Comparison of ENCODE assay signal across 3 cellular contexts in genomic region chr4:166140951-166141350, GRCh38.
"Had no signal": no experiment of that assay in that cellular context is flagged by ENCODE, and none has a peak within 500 bp of the region (broad histone marks: within the 10 kb centered on the region; RNA-seq: fewer than 3 reads in every experiment).

No MANE protein-coding gene starts in this region.

- H3K4me3 ChIP-seq: GM12878 had no signal

- DNase-seq: GDM1, GF-D8 had no signal

- ATAC-seq: GM12878 had no signal
